In the genomic region with DNA sequence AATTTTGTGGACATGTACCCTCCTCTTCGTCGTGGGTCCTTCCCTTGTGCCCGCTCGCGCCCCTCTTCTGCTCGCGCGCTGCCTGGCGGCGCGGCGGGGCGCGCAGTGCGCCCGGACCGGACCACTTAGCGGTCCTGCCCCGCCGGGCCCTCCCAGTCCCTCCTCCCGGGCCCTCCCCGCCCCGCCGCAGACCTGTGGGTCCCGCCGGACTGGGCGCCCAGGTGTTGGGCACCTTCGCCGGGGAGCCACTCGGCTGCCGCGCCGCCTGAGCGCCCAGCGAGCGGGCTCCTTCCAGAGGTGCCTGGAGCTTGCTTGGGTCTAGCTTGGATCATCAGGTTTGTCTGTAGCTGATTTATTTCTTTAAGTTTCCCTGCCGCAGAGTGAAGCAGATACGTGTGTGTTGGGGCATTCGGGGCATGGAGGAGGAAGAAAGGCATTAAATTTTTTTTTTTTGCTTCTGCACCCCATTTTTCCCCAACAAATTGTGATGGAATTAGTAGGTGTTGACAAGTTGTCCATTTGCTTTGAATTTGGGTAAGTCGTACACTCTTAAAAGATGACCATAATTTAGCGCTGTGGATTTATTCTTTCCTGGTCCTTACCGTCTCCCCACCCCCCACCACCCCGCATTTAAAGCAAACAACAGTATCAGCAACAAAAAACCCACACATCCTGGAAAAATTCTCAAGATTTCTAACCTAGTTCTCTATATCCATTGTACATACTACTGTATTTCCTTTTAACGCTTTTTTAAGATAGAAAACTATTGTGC, we compare ENCODE assay signal across 8 cellular contexts. TPM values are rescaled to one million over a fixed set of nuclear protein-coding genes. Genes with fewer than 3 reads are reported as not detected.
DNase-seq lines count a peak whose midpoint lies in the region; ATAC-seq lines count a peak whose summit lies in the region.

No MANE protein-coding gene starts in this region.

- intact Hi-C loops in sciatic nerve (cut with DNase I): no loop called here

- 1% methylated on average over 35 to 44 of the region's 44 CpGs for WGBS in adipose tissue, 3 donors

- DNase-seq in COLO668 (lab: John Stamatoyannopoulos, UW; ENCODE audit: unreplicated experiment): peak; percentile 87
- DNase-seq in RPMI8226: peak; percentile 77
- DNase-seq in hepatic stellate cell (ENCODE audit: low spot score): peak; percentile 19
- DNase-seq in sciatic nerve (ENCODE audit: low spot score): peak; percentile 67
- no peak for DNase-seq in MV-4-11 (lab: John Stamatoyannopoulos, UW)

- peak overlapping the region; percentile 17 for H3K27ac ChIP-seq in adipose tissue (ENCODE audit: low read depth, low read length)

- ATAC-seq in GM19397 (IDR thresholded peaks at IDR 0.05; ENCODE audit: unreplicated experiment) (peak; percentile 29), HG03457 (IDR thresholded peaks at IDR 0.05; ENCODE audit: unreplicated experiment) (peak; percentile 21), sciatic nerve (peak; percentile 41)

RNA-seq across cellular contexts. Expression of a gene that starts 0.9 kb away (rescaled TPM):
- polyA plus RNA-seq in adipose tissue: 10 to 100 TPM in 1 of 3 donors, 1 to 10 TPM in 2; 3.1 to 12.3 (median 6.0) TPM
- 37.5 TPM for total RNA-seq in sciatic nerve
